In the genomic region with DNA sequence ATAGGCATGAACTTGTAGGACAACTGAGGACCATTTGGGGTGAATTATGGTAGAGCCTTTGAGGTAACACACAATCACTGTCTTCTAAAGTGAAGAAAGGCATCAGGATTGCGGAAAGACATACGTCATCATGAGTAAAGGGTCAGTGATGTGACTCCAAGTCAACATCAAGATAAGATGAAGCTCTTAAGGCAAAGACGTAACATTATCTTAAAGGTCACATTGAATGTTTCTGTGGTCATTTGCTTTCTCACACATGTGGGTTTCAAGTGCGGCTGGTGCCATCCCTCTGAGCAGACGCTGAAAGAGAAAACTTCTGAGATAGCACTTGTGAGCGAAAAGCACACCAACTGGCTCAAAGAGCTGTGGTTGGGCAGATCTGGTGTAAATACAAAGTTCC, we compare ENCODE assay signal across 22 cellular contexts.
DNase-seq lines count a peak whose midpoint lies in the region; ATAC-seq, FAIRE-seq and TF ChIP-seq lines count a peak whose summit lies in the region.
"Had no signal": no experiment of that assay in that cellular context is flagged by ENCODE, and none has a peak within 500 bp of the region (broad histone marks: within the 10 kb centered on the region; RNA-seq: fewer than 3 reads in every experiment).

No MANE protein-coding gene starts in this region.

- POLR2A ChIA-PET in K562 (lab: Yijun Ruan, JAX), result interaction anchor here (1.4 kb wide), 1 partner anchor 11 kb away, joined by 4 read pairs; no protein-coding TSS in a partner anchor

- H3K4me1 Mint-ChIP-seq in progenitor cell of endocrine pancreas (ENCODE audit: low read depth), result peaks cover 13% of the 10 kb centered on the region
- H3K4me1 Mint-ChIP-seq: naive B cell had no signal

- 12% methylated on average over 6 of the region's 6 CpGs for WGBS in K562 (ENCODE audit: insufficient coverage, low coverage, missing lambda C conversion rate)
- WGBS in mammary epithelial cell (ENCODE audit: low coverage, missing lambda C conversion rate), result 98% methylated on average over 6 of the region's 6 CpGs

- no peak for TF ChIP-seq RAD21 in K562 (CRISPR knock-in tag; conservative IDR thresholded peaks at IDR 0.05 in 1 of 2, IDR thresholded peaks at IDR 0.05 in 1 of 2)

- FAIRE-seq in K562 (lab: Jason Lieb, UNC), result no peak

- H3K4me3 ChIP-seq in GM08714 (ENCODE audit: low read length) (peak overlapping the region; percentile 58; the same call in 1 of the 2 replicates), K562 (no peak overlapping the region), mammary epithelial cell (replicated peaks in 1 of 3; ENCODE audit: insufficient read depth in 1 of 3, low read depth in 2 of 3, low read length in 3 of 3) (no peak overlapping the region)
- H3K4me3 ChIP-seq: BLaER1 treated with 17β-estradiol and CSF1 and Interleukin-3, amounts not matched to agents 10 nM and 100 nM; prostate gland had no signal

- peak; percentile 30 for ATAC-seq in GM19395 (IDR thresholded peaks at IDR 0.05; ENCODE audit: unreplicated experiment)
- ATAC-seq in HG03196 (IDR thresholded peaks at IDR 0.05; ENCODE audit: unreplicated experiment), result peak; percentile 31
- ATAC-seq in K562, result no peak
- ATAC-seq: PC-3; stimulated activated memory B cell treated with anti-CD40 and anti-IgM and Interleukin-4, amounts not matched to agents 10 μg/mL and 1 μg/mL and 100 μg/mL, for 72 hours had no signal

- H3K27me3 Mint-ChIP-seq in progenitor cell of endocrine pancreas, result no peaks in the 10 kb centered on the region
- H3K27me3 Mint-ChIP-seq: type B pancreatic cell had no signal

- H3K4me1 ChIP-seq in K562 (replicated peaks in 1 of 2; ENCODE audit: control insufficient read depth in 2 of 2, insufficient read depth in 2 of 2, low read length in 2 of 2) (peaks cover 0 to 2% of the 10 kb centered on the region in 2 experiments; a peak in 1 of 5 replicates), mammary epithelial cell (ENCODE audit: insufficient read depth, low read length) (peaks cover 24% of the 10 kb centered on the region)
- H3K4me1 ChIP-seq: prostate gland had no signal

- H3K9me1 ChIP-seq in K562 (ENCODE audit: control insufficient read depth, insufficient read depth, low read length), result no peaks in the 10 kb centered on the region

- no peak overlapping the region for H3K9ac ChIP-seq in K562 (ENCODE audit: insufficient read depth in 1 of 2, low read depth in 2 of 2, low read length in 2 of 2)
- H3K9ac ChIP-seq in mammary epithelial cell (ENCODE audit: insufficient read depth, low read length), result no peak overlapping the region
- H3K9ac ChIP-seq: BLaER1 treated with 17β-estradiol and CSF1 and Interleukin-3, amounts not matched to agents 10 nM and 100 nM had no signal

- dilution Hi-C loops in mammary epithelial cell (cut with HindIII; ENCODE audit: low sequenced_read_pairs), result loop anchor here (5.0 kb wide), 2 partner anchors 72 to 172 kb away; no protein-coding TSS in a partner anchor

- H3K36me3 ChIP-seq in K562 (ENCODE audit: control insufficient read depth, insufficient read depth, low read length) (no peaks in the 10 kb centered on the region), mammary epithelial cell (ENCODE audit: insufficient read depth, low read length) (no peaks in the 10 kb centered on the region)
- H3K36me3 ChIP-seq: BLaER1 treated with 17β-estradiol and CSF1 and Interleukin-3, amounts not matched to agents 10 nM and 100 nM; prostate gland had no signal

- CTCF ChIA-PET in K562 (lab: Yijun Ruan, JAX; ENCODE audit: low intra/inter-chr PET ratio), result no interaction called here
- CTCF ChIA-PET in mammary epithelial cell (lab: Charles Lee; ENCODE audit: low non-redundant PET), result no interaction called here

- H3K4me2 ChIP-seq in K562 (ENCODE audit: insufficient read depth, low read length) (no peak overlapping the region), mammary epithelial cell (ENCODE audit: insufficient read depth, low read depth, low read length) (no peak overlapping the region)

- H3K27me3 ChIP-seq in K562 (ENCODE audit: control insufficient read depth in 2 of 2, insufficient read depth in 2 of 2, low read length in 2 of 2) (no peaks in the 10 kb centered on the region), mammary epithelial cell (ENCODE audit: insufficient read depth, low read length) (no peaks in the 10 kb centered on the region)
- H3K27me3 ChIP-seq: BLaER1 treated with 17β-estradiol and CSF1 and Interleukin-3, amounts not matched to agents 10 nM and 100 nM had no signal

- H3K9me3 Mint-ChIP-seq in progenitor cell of endocrine pancreas (ENCODE audit: low read depth), result peaks cover 4% of the 10 kb centered on the region
- H3K9me3 Mint-ChIP-seq: dendritic cell treated with granulocyte-macrophage colony-stimulating factor and Interleukin-4, amounts not matched to agents 40 ng/mL and 50 ng/mL, for 4 days; HFFc6; naive B cell; type B pancreatic cell had no signal

- H3K79me2 ChIP-seq in K562 (ENCODE audit: control insufficient read depth, insufficient read depth, low read length) (no peaks in the 10 kb centered on the region), mammary epithelial cell (ENCODE audit: insufficient read depth, low read length) (no peaks in the 10 kb centered on the region)

- H3K27ac ChIP-seq in K562 (ENCODE audit: extremely low read depth, low read depth, low read length), result no peak overlapping the region
- H3K27ac ChIP-seq in mammary epithelial cell (ENCODE audit: insufficient read depth, low read depth, low read length), result no peak overlapping the region
- H3K27ac ChIP-seq: BLaER1 treated with 17β-estradiol and CSF1 and Interleukin-3, amounts not matched to agents 10 nM and 100 nM had no signal

- no peak overlapping the region for H3K4me3 Mint-ChIP-seq in progenitor cell of endocrine pancreas (ENCODE audit: low read depth)
- H3K4me3 Mint-ChIP-seq: dendritic cell treated with granulocyte-macrophage colony-stimulating factor and Interleukin-4, amounts not matched to agents 40 ng/mL and 50 ng/mL, for 4 days; HFFc6; naive B cell; stimulated activated memory B cell treated with anti-CD40 and anti-IgM and Interleukin-4, amounts not matched to agents 10 μg/mL and 1 μg/mL and 100 μg/mL, for 72 hours; type B pancreatic cell had no signal

- no peak for TF ChIP-seq POLR2A in K562 (conservative IDR thresholded peaks at IDR 0.05)

- TF ChIP-seq CTCF in K562 (IDR thresholded peaks at IDR 0.05 in 2 of 3, conservative IDR thresholded peaks at IDR 0.05 in 1 of 3; ENCODE audit: insufficient read depth in 2 of 3, low read depth in 1 of 3, low read length in 3 of 3) (no peak), progenitor cell of endocrine pancreas (IDR thresholded peaks at IDR 0.05; ENCODE audit: unreplicated experiment) (no peak), mammary epithelial cell (conservative IDR thresholded peaks at IDR 0.05 in 1 of 2, IDR thresholded peaks at IDR 0.05 in 1 of 2; ENCODE audit: extremely low read depth in 1 of 2, insufficient read depth in 1 of 2, low read depth in 1 of 2, low read length in 2 of 2) (no peak)

- DNase-seq in K562 (ENCODE audit: extremely low read depth in 1 of 4, low spot score in 3 of 4), result no peak
- no peak for DNase-seq in NCI-H2196 (lab: John Stamatoyannopoulos, UW; ENCODE audit: unreplicated experiment)
- DNase-seq in progenitor cell of endocrine pancreas (ENCODE audit: low spot score, unreplicated experiment), result no peak
- DNase-seq in G401 (ENCODE audit: low spot score), result no peak
- no peak for DNase-seq in mammary epithelial cell
- DNase-seq: activated CD8-positive, alpha-beta memory T cell treated with anti-CD3 and anti-CD28 coated beads, Interleukin-2, amount 50 U/mL, for 4 hours; activated naive CD4-positive, alpha-beta T cell treated with Interleukin-2 at 50 U/mL for 16 hours; DMS 273 treated with DMSO at 0.1 percent for 48 hours; HFFc6; naive B cell; NCI-H1694; NCI-H510A; PC-3; T-helper 9 cell had no signal

- in situ Hi-C loops in K562 (cut with MboI), result no loop called here
- in situ Hi-C loops in G401 (cut with HindIII; ENCODE audit: low sequenced_read_pairs), result loop anchor here (25.0 kb wide), 1 partner anchor 177 kb away; no protein-coding TSS in a partner anchor
- in situ Hi-C loops in mammary epithelial cell (cut with MboI; ENCODE audit: low sequenced_read_pairs in 2 of 2), result loop anchor here in 1 of 2 donors (25.0 kb wide), 1 partner anchor 102 kb away; no protein-coding TSS in a partner anchor

- no peak overlapping the region for H3K27ac Mint-ChIP-seq in progenitor cell of endocrine pancreas
- H3K27ac Mint-ChIP-seq: dendritic cell treated with granulocyte-macrophage colony-stimulating factor and Interleukin-4, amounts not matched to agents 40 ng/mL and 50 ng/mL, for 4 days; HFFc6; naive B cell; stimulated activated memory B cell treated with anti-CD40 and anti-IgM and Interleukin-4, amounts not matched to agents 10 μg/mL and 1 μg/mL and 100 μg/mL, for 72 hours; type B pancreatic cell had no signal

- no peaks in the 10 kb centered on the region for H4K20me1 ChIP-seq in K562 (replicated peaks; ENCODE audit: control insufficient read depth, insufficient read depth, low read length)
- H4K20me1 ChIP-seq in mammary epithelial cell (ENCODE audit: insufficient read depth, low read length), result no peaks in the 10 kb centered on the region
- H4K20me1 ChIP-seq: BLaER1 treated with 17β-estradiol and CSF1 and Interleukin-3, amounts not matched to agents 10 nM and 100 nM had no signal

- BruUV-seq in K562 (replicated peaks; lab: Mats Ljungman, UMichigan), result no TSS peak
- BruUV-seq in mammary epithelial cell (replicated peaks; lab: Mats Ljungman, UMichigan), result no TSS peak

- H2AFZ ChIP-seq in K562 (ENCODE audit: low read depth, low read length) (no peak overlapping the region), mammary epithelial cell (ENCODE audit: low read depth, low read length) (no peak overlapping the region)

- H3K36me3 Mint-ChIP-seq in progenitor cell of endocrine pancreas (ENCODE audit: insufficient read depth), result no peaks in the 10 kb centered on the region
- H3K36me3 Mint-ChIP-seq: stimulated activated memory B cell treated with anti-CD40 and anti-IgM and Interleukin-4, amounts not matched to agents 10 μg/mL and 1 μg/mL and 100 μg/mL, for 72 hours; type B pancreatic cell had no signal

- intact Hi-C loops in K562 (cut with micrococcal nuclease), result loop anchor here (10.0 kb wide), 1 partner anchor 445 kb away; no protein-coding TSS in a partner anchor
- intact Hi-C loops in mammary epithelial cell (cut with micrococcal nuclease), result no loop called here

- TF ChIP-seq EP300 in K562 (IDR thresholded peaks at IDR 0.05; ENCODE audit: low read length), result no peak

- H3K9me3 ChIP-seq in K562 (replicated peaks; ENCODE audit: control insufficient read depth, insufficient read depth, low read depth, low read length) (no peaks in the 10 kb centered on the region), mammary epithelial cell (replicated peaks; ENCODE audit: insufficient read depth, low read length) (no peaks in the 10 kb centered on the region)
- H3K9me3 ChIP-seq: prostate gland had no signal

TF ChIP-seq in K562, 482 proteins besides CTCF, POLR2A, EP300 and RAD21 (continues in another document):
- TF ChIP-seq RCOR1 (IDR thresholded peaks at IDR 0.05; ENCODE audit: borderline replicate concordance in 1 of 2, low read depth in 2 of 2, low read length in 2 of 2) (0 out of 4 replicates have a peak, but pooled peaks of 1 of the 2 experiments have one; percentile 6), GATA2 (CRISPR knock-in tag; IDR thresholded peaks at IDR 0.05) (no peak), ILK (tag; IDR thresholded peaks at IDR 0.05; ENCODE audit: borderline replicate concordance, low read depth) (no peak)
